ENCODE assay signal across 1 cellular context in the genomic region with DNA sequence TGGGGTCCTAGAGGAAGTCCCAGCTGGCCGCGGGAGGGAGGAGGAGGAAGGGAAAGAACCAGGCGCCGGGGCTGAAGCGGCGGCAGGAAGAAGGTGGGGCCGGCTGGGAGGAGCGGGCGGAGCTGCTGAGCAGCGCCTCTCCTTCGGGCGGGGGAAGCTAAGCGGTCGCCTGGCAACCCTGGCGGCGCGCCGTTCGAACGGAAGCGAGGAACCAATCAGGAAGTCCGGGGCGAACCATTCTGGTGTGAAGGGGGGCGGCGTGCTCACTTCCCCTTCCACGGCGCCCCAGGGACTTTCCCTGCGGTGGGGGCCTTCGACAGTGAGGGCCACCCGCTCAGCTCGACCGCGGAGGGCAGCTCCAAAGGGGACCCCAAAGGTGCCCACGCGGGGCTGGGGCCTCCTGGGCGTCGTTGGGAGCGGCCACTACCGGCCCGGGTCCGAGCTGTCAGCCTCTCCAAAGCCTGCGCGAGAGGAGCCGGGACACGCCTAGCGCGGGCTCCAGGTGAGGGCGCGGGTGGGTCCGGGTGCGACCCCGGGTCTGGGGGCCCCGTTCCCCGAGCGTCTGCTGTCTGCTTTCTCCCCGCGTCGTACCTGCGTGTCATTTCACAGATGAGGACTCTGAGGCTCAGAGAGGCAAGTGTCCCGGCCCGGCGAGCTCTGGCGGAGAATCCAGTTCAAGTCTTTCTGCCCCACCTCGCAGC.
TF ChIP-seq lines count a peak whose summit lies in the region.

FAM110A (plus strand) TSS at position 266 of the 701 bp plus-strand sequence. CDS start 11,090 bp downstream, outside the sequence.

TF ChIP-seq in HepG2, 621 proteins besides CTCF, POLR2A, EP300 and RAD21 (continued from another document and continues in another):
- TF ChIP-seq AKNA (CRISPR knock-in tag; IDR thresholded peaks at IDR 0.05; ENCODE audit: borderline replicate concordance) (no peak), ZNF33B (CRISPR knock-in tag; IDR thresholded peaks at IDR 0.05) (peak; percentile 51; the same call in 1 of the 2 replicates), ZNF333 (CRISPR knock-in tag; IDR thresholded peaks at IDR 0.05; ENCODE audit: borderline replicate concordance) (peak; percentile 66; the same call in 1 of the 2 replicates), KAT7 (CRISPR knock-in tag; IDR thresholded peaks at IDR 0.05; ENCODE audit: borderline replicate concordance) (no peak), ZNF10 (CRISPR knock-in tag; IDR thresholded peaks at IDR 0.05; ENCODE audit: borderline replicate concordance, low read depth) (no peak), HIVEP1 (CRISPR knock-in tag; IDR thresholded peaks at IDR 0.05) (peak; percentile 78), PRPF4 (IDR thresholded peaks at IDR 0.05; ENCODE audit: low read depth, low read length, poor library complexity, severe bottlenecking) (no peak), ZSCAN30 (CRISPR knock-in tag; IDR thresholded peaks at IDR 0.05) (no peak), FOXO1 (CRISPR knock-in tag; IDR thresholded peaks at IDR 0.05) (no peak; the same call in 1 of the 2 replicates), ZBTB7B (CRISPR knock-in tag; IDR thresholded peaks at IDR 0.05) (peak; percentile 52; the same call in 1 of the 2 replicates), ZNF225 (CRISPR knock-in tag; IDR thresholded peaks at IDR 0.05) (no peak), ZNF841 (CRISPR knock-in tag; IDR thresholded peaks at IDR 0.05; ENCODE audit: borderline replicate concordance) (no peak), ZFP62 (CRISPR knock-in tag; IDR thresholded peaks at IDR 0.05) (no peak), HNF1B (CRISPR knock-in tag; IDR thresholded peaks at IDR 0.05) (peak; percentile 85), TBP (CRISPR knock-in tag; IDR thresholded peaks at IDR 0.05) (0 out of 2 replicates have a peak, but pooled peaks have one; percentile 65), ZFP36L2 (CRISPR knock-in tag; IDR thresholded peaks at IDR 0.05) (peak; percentile 93; the same call in 1 of the 2 replicates), HNRNPUL1 (IDR thresholded peaks at IDR 0.05; ENCODE audit: low read depth, low read length) (no peak; the same call in 1 of the 2 replicates), NFE2L2 (IDR thresholded peaks at IDR 0.05; ENCODE audit: low read length) (no peak), ERF (CRISPR knock-in tag; IDR thresholded peaks at IDR 0.05) (peak; percentile 88), SP5 (CRISPR knock-in tag; IDR thresholded peaks at IDR 0.05; ENCODE audit: borderline replicate concordance, low read depth) (peak; percentile 91), ZNF609 (CRISPR knock-in tag; IDR thresholded peaks at IDR 0.05; ENCODE audit: borderline replicate concordance) (no peak)
- TF ChIP-seq, protein P1, sequence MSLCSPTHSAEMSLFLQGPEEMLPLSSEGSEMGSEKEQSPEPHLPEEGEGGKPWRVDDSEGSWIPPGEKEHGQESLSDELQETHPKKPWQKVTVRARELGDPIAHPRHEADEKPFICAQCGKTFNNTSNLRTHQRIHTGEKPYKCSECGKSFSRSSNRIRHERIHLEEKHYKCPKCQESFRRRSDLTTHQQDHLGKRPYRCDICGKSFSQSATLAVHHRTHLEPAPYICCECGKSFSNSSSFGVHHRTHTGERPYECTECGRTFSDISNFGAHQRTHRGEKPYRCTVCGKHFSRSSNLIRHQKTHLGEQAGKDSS (CRISPR knock-in tag; IDR thresholded peaks at IDR 0.05; ENCODE audit: borderline replicate concordance, low read depth) = peak; percentile 60
- TF ChIP-seq, protein P2, sequence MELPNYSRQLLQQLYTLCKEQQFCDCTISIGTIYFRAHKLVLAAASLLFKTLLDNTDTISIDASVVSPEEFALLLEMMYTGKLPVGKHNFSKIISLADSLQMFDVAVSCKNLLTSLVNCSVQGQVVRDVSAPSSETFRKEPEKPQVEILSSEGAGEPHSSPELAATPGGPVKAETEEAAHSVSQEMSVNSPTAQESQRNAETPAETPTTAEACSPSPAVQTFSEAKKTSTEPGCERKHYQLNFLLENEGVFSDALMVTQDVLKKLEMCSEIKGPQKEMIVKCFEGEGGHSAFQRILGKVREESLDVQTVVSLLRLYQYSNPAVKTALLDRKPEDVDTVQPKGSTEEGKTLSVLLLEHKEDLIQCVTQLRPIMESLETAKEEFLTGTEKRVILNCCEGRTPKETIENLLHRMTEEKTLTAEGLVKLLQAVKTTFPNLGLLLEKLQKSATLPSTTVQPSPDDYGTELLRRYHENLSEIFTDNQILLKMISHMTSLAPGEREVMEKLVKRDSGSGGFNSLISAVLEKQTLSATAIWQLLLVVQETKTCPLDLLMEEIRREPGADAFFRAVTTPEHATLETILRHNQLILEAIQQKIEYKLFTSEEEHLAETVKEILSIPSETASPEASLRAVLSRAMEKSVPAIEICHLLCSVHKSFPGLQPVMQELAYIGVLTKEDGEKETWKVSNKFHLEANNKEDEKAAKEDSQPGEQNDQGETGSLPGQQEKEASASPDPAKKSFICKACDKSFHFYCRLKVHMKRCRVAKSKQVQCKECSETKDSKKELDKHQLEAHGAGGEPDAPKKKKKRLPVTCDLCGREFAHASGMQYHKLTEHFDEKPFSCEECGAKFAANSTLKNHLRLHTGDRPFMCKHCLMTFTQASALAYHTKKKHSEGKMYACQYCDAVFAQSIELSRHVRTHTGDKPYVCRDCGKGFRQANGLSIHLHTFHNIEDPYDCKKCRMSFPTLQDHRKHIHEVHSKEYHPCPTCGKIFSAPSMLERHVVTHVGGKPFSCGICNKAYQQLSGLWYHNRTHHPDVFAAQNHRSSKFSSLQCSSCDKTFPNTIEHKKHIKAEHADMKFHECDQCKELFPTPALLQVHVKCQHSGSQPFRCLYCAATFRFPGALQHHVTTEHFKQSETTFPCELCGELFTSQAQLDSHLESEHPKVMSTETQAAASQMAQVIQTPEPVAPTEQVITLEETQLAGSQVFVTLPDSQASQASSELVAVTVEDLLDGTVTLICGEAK (IDR thresholded peaks at IDR 0.05) = no peak
- TF ChIP-seq, protein P2 (CRISPR knock-in tag; IDR thresholded peaks at IDR 0.05) = peak; percentile 57; the same call in 1 of the 2 replicates
- TF ChIP-seq, protein P3, sequence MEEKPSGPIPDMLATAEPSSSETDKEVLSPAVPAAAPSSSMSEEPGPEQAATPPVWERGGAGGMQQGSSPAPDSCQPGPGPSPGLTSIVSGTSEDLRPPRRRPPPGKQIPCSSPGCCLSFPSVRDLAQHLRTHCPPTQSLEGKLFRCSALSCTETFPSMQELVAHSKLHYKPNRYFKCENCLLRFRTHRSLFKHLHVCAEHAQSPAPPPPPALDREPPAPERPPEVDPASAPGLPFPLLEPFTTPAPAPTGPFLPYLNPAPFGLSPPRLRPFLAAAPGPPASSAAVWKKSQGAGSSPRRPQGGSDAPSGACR (CRISPR knock-in tag; IDR thresholded peaks at IDR 0.05) = peak; percentile 40; the same call in 1 of the 2 replicates
